17 cellular contexts compared by ENCODE assay signal in the genomic region with DNA sequence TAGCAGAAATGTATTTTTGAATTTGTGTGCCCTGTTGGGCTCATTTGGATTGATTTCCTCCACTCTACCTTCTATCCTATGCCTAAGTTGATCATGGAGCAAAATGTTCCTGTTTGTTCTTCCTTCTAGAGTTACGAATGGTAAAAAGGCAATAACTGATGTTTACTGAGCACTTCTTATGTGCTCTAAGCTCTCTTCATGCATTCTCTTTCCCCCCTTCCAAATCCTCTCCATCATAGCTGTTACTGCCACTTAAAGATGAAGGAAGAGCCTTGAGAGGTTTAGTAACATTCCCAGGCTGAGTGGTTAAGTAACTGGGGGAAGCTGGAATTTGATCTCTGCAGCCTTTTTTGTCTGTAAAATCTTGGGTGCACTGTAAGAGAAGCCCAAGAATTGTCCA.
"Had no signal": no experiment of that assay in that cellular context is flagged by ENCODE, and none has a peak within 500 bp of the region (broad histone marks: within the 10 kb centered on the region; RNA-seq: fewer than 3 reads in every experiment).

No MANE protein-coding gene starts in this region.

- DNase-seq: activated B cell treated with CpG ODN at 0.5 μM for 24 hours; activated CD4-positive, alpha-beta T cell treated with anti-CD3 and anti-CD28 coated beads, Interleukin-2, amount 10 ng/mL, durations not matched to agents 7 days and 5 days; activated effector memory CD4-positive, alpha-beta T cell treated with Interleukin-2 at 50 U/mL for 16 hours; activated T-cell treated with anti-CD3 and anti-CD28 coated beads for 4 hours; caudate nucleus; colonic mucosa; foreskin keratinocyte; head of caudate nucleus; nephron progenitor cell; right lobe of liver; spleen; stimulated activated CD4-positive, alpha-beta T cell treated with anti-CD3 and anti-CD28 coated beads, Interleukin-1b, Interleukin-23, amount 100 ng/mL, for 48 hours; stimulated activated naive CD8-positive, alpha-beta T cell treated with anti-CD3 and anti-CD28 coated beads, Interleukin-15, Interleukin-2, amounts not matched to agents 100 U/mL and 50 U/mL, for 24 hours had no signal

- H3K27me3 ChIP-seq: colonic mucosa, foreskin keratinocyte, right lobe of liver, spleen, suprapubic skin had no signal

- H3K27ac ChIP-seq: colonic mucosa, foreskin keratinocyte, prostate gland, right lobe of liver, spleen, suprapubic skin had no signal

- H3K27me3 Mint-ChIP-seq: activated B cell treated with CpG ODN at 0.5 μM for 24 hours; activated CD4-positive, alpha-beta T cell treated with anti-CD3 and anti-CD28 coated beads, Interleukin-2, amount 10 ng/mL, durations not matched to agents 7 days and 5 days; activated naive CD4-positive, alpha-beta T cell treated with anti-CD3 and anti-CD28 coated beads, Interleukin-2, amount 50 U/mL, for 24 hours; memory B cell had no signal

- H3K27ac Mint-ChIP-seq: activated B cell treated with CpG ODN at 0.5 μM for 24 hours; activated CD4-positive, alpha-beta T cell treated with anti-CD3 and anti-CD28 coated beads, Interleukin-2, amount 10 ng/mL, durations not matched to agents 7 days and 5 days; nephron progenitor cell had no signal

- ATAC-seq: foreskin keratinocyte; right lobe of liver; stimulated activated naive CD8-positive, alpha-beta T cell treated with anti-CD3 and anti-CD28 coated beads, Interleukin-15, Interleukin-2, amounts not matched to agents 100 U/mL and 50 U/mL, for 24 hours had no signal

- H3K36me3 Mint-ChIP-seq: activated naive CD4-positive, alpha-beta T cell treated with anti-CD3 and anti-CD28 coated beads, Interleukin-2, amount 50 U/mL, for 24 hours had no signal

- H3K36me3 ChIP-seq: colonic mucosa, prostate gland, right lobe of liver, spleen, suprapubic skin had no signal

- H3K4me3 Mint-ChIP-seq: activated B cell treated with CpG ODN at 0.5 μM for 24 hours; activated CD4-positive, alpha-beta T cell treated with anti-CD3 and anti-CD28 coated beads, Interleukin-2, amount 10 ng/mL, durations not matched to agents 7 days and 5 days; activated naive CD4-positive, alpha-beta T cell treated with anti-CD3 and anti-CD28 coated beads, Interleukin-2, amount 50 U/mL, for 24 hours; memory B cell; nephron progenitor cell had no signal

- H3K4me1 ChIP-seq: colonic mucosa, foreskin keratinocyte, prostate gland, right lobe of liver had no signal

- H3K4me3 ChIP-seq: colonic mucosa, prostate gland, right lobe of liver, spleen, suprapubic skin had no signal

- H3K9me3 Mint-ChIP-seq: activated B cell treated with CpG ODN at 0.5 μM for 24 hours; activated CD4-positive, alpha-beta T cell treated with anti-CD3 and anti-CD28 coated beads, Interleukin-2, amount 10 ng/mL, durations not matched to agents 7 days and 5 days; activated naive CD4-positive, alpha-beta T cell treated with anti-CD3 and anti-CD28 coated beads, Interleukin-2, amount 50 U/mL, for 24 hours; memory B cell; nephron progenitor cell had no signal

- H3K9me3 ChIP-seq: colonic mucosa, prostate gland, right lobe of liver, spleen, suprapubic skin had no signal
